In the genomic region with DNA sequence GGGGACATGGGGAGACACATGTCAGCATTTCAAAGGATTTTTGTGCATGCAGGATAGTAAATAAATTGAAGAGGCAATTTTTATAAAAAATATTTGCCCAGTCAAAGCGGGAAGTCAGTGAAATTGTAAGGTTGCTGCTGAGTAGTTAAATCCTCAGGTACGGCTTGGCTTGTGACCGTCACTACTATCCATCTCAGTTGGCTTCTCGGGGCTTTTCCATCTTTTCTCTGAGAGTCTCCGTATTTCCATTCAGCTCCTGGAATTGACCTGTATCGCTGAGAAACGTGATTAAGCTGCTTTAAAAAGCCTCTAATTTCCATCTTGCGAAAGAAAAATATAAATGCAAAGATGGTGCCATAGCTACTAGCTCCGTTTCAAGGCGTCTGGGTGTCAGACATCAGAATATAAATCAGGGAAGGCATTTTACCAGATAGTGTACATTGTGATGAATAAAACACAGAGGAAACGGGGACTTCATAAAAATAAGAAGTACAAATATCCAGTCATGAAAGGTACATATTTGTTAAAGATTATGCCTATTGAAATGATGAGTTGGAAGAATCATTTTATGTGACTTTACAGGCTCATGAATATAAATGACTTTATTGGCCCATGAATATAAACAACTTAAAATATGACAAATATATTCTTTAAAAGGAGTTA, we compare ENCODE assay signal across 22 cellular contexts. TPM values are rescaled to one million over a fixed set of nuclear protein-coding genes. Genes with fewer than 3 reads are reported as not detected.
"Had no signal": no experiment of that assay in that cellular context is flagged by ENCODE, and none has a peak within 500 bp of the region (broad histone marks: within the 10 kb centered on the region; RNA-seq: fewer than 3 reads in every experiment).

No MANE protein-coding gene starts in this region.

- H3K27me3 ChIP-seq: breast epithelium, sigmoid colon, transverse colon had no signal

- H3K4me1 ChIP-seq: breast epithelium, foreskin keratinocyte, lower lobe of right lung, sigmoid colon, transverse colon had no signal

- H3K27ac ChIP-seq: breast epithelium, epithelial cell of prostate, foreskin keratinocyte, lower lobe of right lung, neutrophil, sigmoid colon, transverse colon had no signal

- H3K36me3 Mint-ChIP-seq: activated CD4-positive, alpha-beta memory T cell treated with anti-CD3 and anti-CD28 coated beads for 36 hours; activated naive CD8-positive, alpha-beta T cell treated with anti-CD3 and anti-CD28 coated beads for 36 hours; stimulated activated naive B cell treated with anti-CD40 and anti-IgM and Interleukin-4, amounts not matched to agents 10 μg/mL and 1 μg/mL and 100 μg/mL, for 72 hours had no signal

- H3K36me3 ChIP-seq: breast epithelium, lower lobe of right lung, neutrophil, sigmoid colon, transverse colon had no signal

- H3K27me3 Mint-ChIP-seq: activated B cell treated with CpG ODN at 0.5 μM for 24 hours; activated naive CD8-positive, alpha-beta T cell treated with anti-CD3 and anti-CD28 coated beads for 36 hours; stimulated activated naive B cell treated with anti-CD40 and anti-IgM and Interleukin-4, amounts not matched to agents 10 μg/mL and 1 μg/mL and 100 μg/mL, for 72 hours had no signal

- H3K27ac Mint-ChIP-seq: activated B cell treated with CpG ODN at 0.5 μM for 24 hours; activated CD4-positive, alpha-beta memory T cell treated with anti-CD3 and anti-CD28 coated beads for 36 hours; activated naive CD8-positive, alpha-beta T cell treated with anti-CD3 and anti-CD28 coated beads for 36 hours; endodermal cell; naive thymus-derived CD4-positive, alpha-beta T cell; stimulated activated naive B cell treated with anti-CD40 and anti-IgM and Interleukin-4, amounts not matched to agents 10 μg/mL and 1 μg/mL and 100 μg/mL, for 72 hours; T-helper 1 cell treated with Interleukin-12 subunit alpha and Interleukin-12 subunit beta and Interleukin-4 antibody, amounts not matched to agents 30 μg/mL and 1 μg/mL, for 36 hours had no signal

- DNase-seq: activated B cell treated with CpG ODN at 0.5 μM for 24 hours; activated CD4-positive, alpha-beta memory T cell treated with anti-CD3 and anti-CD28 coated beads for 36 hours; activated CD4-positive, alpha-beta T cell treated with anti-CD3 and anti-CD28 coated beads for 4 hours; activated naive CD4-positive, alpha-beta T cell treated with Interleukin-2 at 50 U/mL for 16 hours; activated naive CD8-positive, alpha-beta T cell treated with anti-CD3 and anti-CD28 coated beads for 36 hours; activated T-cell treated with anti-CD3 and anti-CD28 coated beads, Interleukin-2, amount 50 U/mL, for 48 hours; endodermal cell; foreskin keratinocyte; lower lobe of right lung; naive thymus-derived CD4-positive, alpha-beta T cell; sigmoid colon; stimulated activated CD4-positive, alpha-beta T cell treated with anti-CD3 and anti-CD28 coated beads, Interleukin-2, amount 100 ng/mL, for 48 hours; stimulated activated CD8-positive, alpha-beta memory T cell treated with anti-CD3 and anti-CD28 coated beads, Interleukin-4, amount 100 ng/mL, for 48 hours; stimulated activated naive B cell treated with anti-CD40 and anti-IgM and Interleukin-4, amounts not matched to agents 10 μg/mL and 1 μg/mL and 100 μg/mL, for 72 hours; T1000; transverse colon had no signal

- H3K4me3 Mint-ChIP-seq: activated B cell treated with CpG ODN at 0.5 μM for 24 hours; activated CD4-positive, alpha-beta memory T cell treated with anti-CD3 and anti-CD28 coated beads for 36 hours; activated naive CD8-positive, alpha-beta T cell treated with anti-CD3 and anti-CD28 coated beads for 36 hours; central memory CD8-positive, alpha-beta T cell; endodermal cell; naive thymus-derived CD4-positive, alpha-beta T cell; stimulated activated naive B cell treated with anti-CD40 and anti-IgM and Interleukin-4, amounts not matched to agents 10 μg/mL and 1 μg/mL and 100 μg/mL, for 72 hours; T-helper 1 cell treated with Interleukin-12 subunit alpha and Interleukin-12 subunit beta and Interleukin-4 antibody, amounts not matched to agents 30 μg/mL and 1 μg/mL, for 36 hours had no signal

- H3K4me1 Mint-ChIP-seq: activated B cell treated with CpG ODN at 0.5 μM for 24 hours; activated naive CD8-positive, alpha-beta T cell treated with anti-CD3 and anti-CD28 coated beads for 36 hours; central memory CD8-positive, alpha-beta T cell; naive thymus-derived CD4-positive, alpha-beta T cell; stimulated activated naive B cell treated with anti-CD40 and anti-IgM and Interleukin-4, amounts not matched to agents 10 μg/mL and 1 μg/mL and 100 μg/mL, for 72 hours had no signal

- ATAC-seq: foreskin keratinocyte; left lobe of liver; lower lobe of right lung; naive thymus-derived CD4-positive, alpha-beta T cell; stimulated activated naive B cell treated with anti-CD40 and anti-IgM and Interleukin-4, amounts not matched to agents 10 μg/mL and 1 μg/mL and 100 μg/mL, for 72 hours had no signal

- H3K9me3 Mint-ChIP-seq: T-helper 1 cell treated with Interleukin-12 subunit alpha and Interleukin-12 subunit beta and Interleukin-4 antibody, amounts not matched to agents 30 μg/mL and 1 μg/mL, for 36 hours had no signal

- H3K4me3 ChIP-seq: breast epithelium, lower lobe of right lung, sigmoid colon, transverse colon had no signal

RNA-seq across cellular contexts. Expression of gene VCAN, which starts 52.8 kb away (rescaled TPM):
- total RNA-seq: activated naive CD8-positive, alpha-beta T cell treated with anti-CD3 and anti-CD28 coated beads for 36 hours had no signal
